In the genomic region with DNA sequence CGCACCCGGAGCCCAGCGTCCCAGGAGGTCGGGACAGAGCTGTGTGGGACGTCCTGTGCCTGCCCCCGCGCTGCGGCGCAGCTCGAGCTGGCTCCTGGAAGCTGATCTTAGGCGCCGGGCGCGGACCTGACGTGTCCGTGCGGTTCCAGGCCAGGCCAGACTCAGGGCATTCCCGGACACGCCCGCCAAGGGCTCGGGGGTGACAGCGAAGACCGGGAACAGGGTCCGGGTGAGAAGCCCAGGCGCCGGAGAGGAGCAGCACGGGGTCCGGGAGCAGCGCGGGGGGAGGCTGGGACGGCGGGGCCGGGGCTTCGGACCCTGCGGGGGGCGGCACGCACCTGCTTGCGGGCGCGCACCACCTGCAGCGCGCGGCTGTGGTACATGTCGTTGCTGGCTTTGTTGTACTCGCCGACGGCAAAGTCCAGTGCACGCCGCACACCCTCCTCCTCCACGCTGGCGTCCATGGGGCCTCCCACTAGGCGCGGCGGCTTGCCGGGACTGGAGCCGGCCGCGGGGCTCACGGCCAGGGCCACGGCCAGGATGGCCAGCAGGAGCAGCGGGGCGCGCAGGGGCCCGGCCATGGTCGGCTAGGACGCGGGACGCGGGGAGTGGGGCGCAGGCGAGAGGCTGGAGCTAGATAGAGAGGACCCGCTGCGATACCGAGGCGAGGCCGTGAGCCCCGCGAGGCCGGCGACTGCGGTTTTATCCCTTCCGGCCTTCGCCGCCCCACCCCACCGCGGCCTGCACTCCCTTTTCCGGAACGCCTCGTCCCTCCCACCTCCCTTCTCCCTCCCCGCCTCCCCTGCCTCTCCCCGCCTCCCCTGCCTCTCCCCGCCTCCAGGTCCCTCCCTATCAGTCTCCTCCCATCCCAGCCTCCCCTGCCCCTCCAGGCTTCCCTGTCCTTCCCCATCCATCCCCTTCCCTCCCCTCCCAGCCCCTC, we compare ENCODE assay signal across 1 cellular context.
TF ChIP-seq lines count a peak whose summit lies in the region.

A gene with protein sequence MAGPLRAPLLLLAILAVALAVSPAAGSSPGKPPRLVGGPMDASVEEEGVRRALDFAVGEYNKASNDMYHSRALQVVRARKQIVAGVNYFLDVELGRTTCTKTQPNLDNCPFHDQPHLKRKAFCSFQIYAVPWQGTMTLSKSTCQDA (minus strand): TSS at position 674 of the 940 bp plus-strand sequence. CDS start 93 bp downstream, at position 581.

TF ChIP-seq in HepG2, 621 proteins besides CTCF, POLR2A, EP300 and RAD21 (continued from another document and continues in another):
- TF ChIP-seq, protein P1, sequence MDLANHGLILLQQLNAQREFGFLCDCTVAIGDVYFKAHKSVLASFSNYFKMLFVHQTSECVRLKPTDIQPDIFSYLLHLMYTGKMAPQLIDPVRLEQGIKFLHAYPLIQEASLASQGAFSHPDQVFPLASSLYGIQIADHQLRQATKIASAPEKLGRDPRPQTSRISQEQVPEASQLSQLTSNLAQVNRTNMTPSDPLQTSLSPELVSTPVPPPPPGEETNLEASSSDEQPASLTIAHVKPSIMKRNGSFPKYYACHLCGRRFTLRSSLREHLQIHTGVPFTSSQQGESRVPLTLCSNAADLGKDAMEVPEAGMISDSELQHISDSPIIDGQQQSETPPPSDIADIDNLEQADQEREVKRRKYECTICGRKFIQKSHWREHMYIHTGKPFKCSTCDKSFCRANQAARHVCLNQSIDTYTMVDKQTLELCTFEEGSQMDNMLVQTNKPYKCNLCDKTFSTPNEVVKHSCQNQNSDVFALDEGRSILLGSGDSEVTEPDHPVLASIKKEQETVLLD (CRISPR knock-in tag; IDR thresholded peaks at IDR 0.05; ENCODE audit: low read depth): peak; percentile 59; the same call in 1 of the 2 replicates
- TF ChIP-seq ZNF709 (CRISPR knock-in tag; IDR thresholded peaks at IDR 0.05) (peak; percentile 88; the same call in 1 of the 2 replicates), ZNF256 (CRISPR knock-in tag; conservative IDR thresholded peaks at IDR 0.05) (peak; percentile 80), HOXA5 (CRISPR knock-in tag; IDR thresholded peaks at IDR 0.05) (peak; percentile 88), RXRA (CRISPR knock-in tag; IDR thresholded peaks at IDR 0.05) (peak; percentile 25; the same call in 1 of the 2 replicates), EHMT2 (IDR thresholded peaks at IDR 0.05; ENCODE audit: borderline replicate concordance, low read depth, low read length) (no peak), TEAD3 (CRISPR knock-in tag; optimal IDR thresholded peaks at IDR 0.05; ENCODE audit: borderline replicate concordance) (peak; percentile 35), MZF1 (CRISPR knock-in tag; IDR thresholded peaks at IDR 0.05; ENCODE audit: borderline replicate concordance) (no peak), ETV6 (CRISPR knock-in tag; conservative IDR thresholded peaks at IDR 0.05) (peak; percentile 90), ZMYM4 (CRISPR knock-in tag; IDR thresholded peaks at IDR 0.05) (peak; percentile 90), ATRX (CRISPR knock-in tag; IDR thresholded peaks at IDR 0.05; ENCODE audit: borderline replicate concordance) (no peak), RFX3 (CRISPR knock-in tag; IDR thresholded peaks at IDR 0.05) (0 out of 2 replicates have a peak, but pooled peaks have one; percentile 30), TAF15 (IDR thresholded peaks at IDR 0.05; ENCODE audit: low read depth, low read length, poor library complexity, severe bottlenecking) (peak; percentile 78), ZNF17 (CRISPR knock-in tag; IDR thresholded peaks at IDR 0.05) (no peak), ZNF781 (CRISPR knock-in tag; IDR thresholded peaks at IDR 0.05; ENCODE audit: borderline replicate concordance, not compliant biosample characterization) (peak; percentile 10), HOXA7 (CRISPR knock-in tag; IDR thresholded peaks at IDR 0.05) (0 out of 2 replicates have a peak, but pooled peaks have one; percentile 68), FOXK2 (IDR thresholded peaks at IDR 0.05) (no peak), NPAS2 (CRISPR knock-in tag; IDR thresholded peaks at IDR 0.05; ENCODE audit: borderline replicate concordance) (no peak), ZNF260 (CRISPR knock-in tag; IDR thresholded peaks at IDR 0.05; ENCODE audit: borderline replicate concordance, low read depth) (0 out of 2 replicates have a peak, but pooled peaks have one; percentile 65), SSRP1 (CRISPR knock-in tag; IDR thresholded peaks at IDR 0.05) (peak; percentile 52; the same call in 1 of the 2 replicates), ZNF121 (CRISPR knock-in tag; IDR thresholded peaks at IDR 0.05) (peak; percentile 77; the same call in 1 of the 2 replicates), SUZ12 (IDR thresholded peaks at IDR 0.05; ENCODE audit: low read depth, low read length) (no peak), SETDB1 (CRISPR knock-in tag; IDR thresholded peaks at IDR 0.05; ENCODE audit: borderline replicate concordance) (no peak), PCBP2 (optimal IDR thresholded peaks at IDR 0.05; ENCODE audit: low read depth, low read length, poor library complexity, severe bottlenecking) (peak; percentile 34), PHB2 (IDR thresholded peaks at IDR 0.05; ENCODE audit: partially characterized antibody) (no peak), SPEN (CRISPR knock-in tag; IDR thresholded peaks at IDR 0.05; ENCODE audit: low read depth) (peak; percentile 89), ZNF12 (CRISPR knock-in tag; IDR thresholded peaks at IDR 0.05) (no peak), ZNF136 (CRISPR knock-in tag; IDR thresholded peaks at IDR 0.05; ENCODE audit: low read depth) (peak; percentile 12; the same call in 1 of the 2 replicates), ZNF570 (CRISPR knock-in tag; IDR thresholded peaks at IDR 0.05; ENCODE audit: borderline replicate concordance) (peak; percentile 89), MTA1 (CRISPR knock-in tag; IDR thresholded peaks at IDR 0.05; ENCODE audit: borderline replicate concordance) (peak; percentile 88), ZNF644 (CRISPR knock-in tag; IDR thresholded peaks at IDR 0.05; ENCODE audit: low read depth) (no peak; the same call in 1 of the 2 replicates), ZNF329 (CRISPR knock-in tag; IDR thresholded peaks at IDR 0.05; ENCODE audit: low read depth) (peak; percentile 83; the same call in 1 of the 2 replicates), ERF (CRISPR knock-in tag; IDR thresholded peaks at IDR 0.05) (peak; percentile 79), ZNF496 (CRISPR knock-in tag; IDR thresholded peaks at IDR 0.05; ENCODE audit: insufficient replicate concordance) (no peak), ZNF446 (CRISPR knock-in tag; IDR thresholded peaks at IDR 0.05) (peak; percentile 96)
- TF ChIP-seq, protein P2, sequence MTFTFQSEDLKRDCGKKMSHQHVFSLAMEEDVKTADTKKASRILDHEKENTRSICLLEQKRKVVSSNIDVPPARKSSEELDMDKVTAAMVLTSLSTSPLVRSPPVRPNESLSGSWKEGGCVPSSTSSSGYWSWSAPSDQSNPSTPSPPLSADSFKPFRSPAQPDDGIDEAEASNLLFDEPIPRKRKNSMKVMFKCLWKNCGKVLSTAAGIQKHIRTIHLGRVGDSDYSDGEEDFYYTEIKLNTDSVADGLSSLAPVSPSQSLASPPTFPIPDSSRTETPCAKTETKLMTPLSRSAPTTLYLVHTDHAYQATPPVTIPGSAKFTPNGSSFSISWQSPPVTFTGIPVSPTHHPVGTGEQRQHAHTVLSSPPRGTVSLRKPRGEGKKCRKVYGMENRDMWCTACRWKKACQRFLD (CRISPR knock-in tag; IDR thresholded peaks at IDR 0.05; ENCODE audit: borderline replicate concordance): no peak; the same call in 1 of the 2 replicates
- TF ChIP-seq, protein P3, sequence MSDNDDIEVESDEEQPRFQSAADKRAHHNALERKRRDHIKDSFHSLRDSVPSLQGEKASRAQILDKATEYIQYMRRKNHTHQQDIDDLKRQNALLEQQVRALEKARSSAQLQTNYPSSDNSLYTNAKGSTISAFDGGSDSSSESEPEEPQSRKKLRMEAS (IDR thresholded peaks at IDR 0.05): peak; percentile 97
- TF ChIP-seq, protein P4, sequence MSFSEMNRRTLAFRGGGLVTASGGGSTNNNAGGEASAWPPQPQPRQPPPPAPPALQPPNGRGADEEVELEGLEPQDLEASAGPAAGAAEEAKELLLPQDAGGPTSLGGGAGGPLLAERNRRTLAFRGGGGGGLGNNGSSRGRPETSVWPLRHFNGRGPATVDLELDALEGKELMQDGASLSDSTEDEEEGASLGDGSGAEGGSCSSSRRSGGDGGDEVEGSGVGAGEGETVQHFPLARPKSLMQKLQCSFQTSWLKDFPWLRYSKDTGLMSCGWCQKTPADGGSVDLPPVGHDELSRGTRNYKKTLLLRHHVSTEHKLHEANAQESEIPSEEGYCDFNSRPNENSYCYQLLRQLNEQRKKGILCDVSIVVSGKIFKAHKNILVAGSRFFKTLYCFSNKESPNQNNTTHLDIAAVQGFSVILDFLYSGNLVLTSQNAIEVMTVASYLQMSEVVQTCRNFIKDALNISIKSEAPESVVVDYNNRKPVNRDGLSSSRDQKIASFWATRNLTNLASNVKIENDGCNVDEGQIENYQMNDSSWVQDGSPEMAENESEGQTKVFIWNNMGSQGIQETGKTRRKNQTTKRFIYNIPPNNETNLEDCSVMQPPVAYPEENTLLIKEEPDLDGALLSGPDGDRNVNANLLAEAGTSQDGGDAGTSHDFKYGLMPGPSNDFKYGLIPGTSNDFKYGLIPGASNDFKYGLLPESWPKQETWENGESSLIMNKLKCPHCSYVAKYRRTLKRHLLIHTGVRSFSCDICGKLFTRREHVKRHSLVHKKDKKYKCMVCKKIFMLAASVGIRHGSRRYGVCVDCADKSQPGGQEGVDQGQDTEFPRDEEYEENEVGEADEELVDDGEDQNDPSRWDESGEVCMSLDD (CRISPR knock-in tag; IDR thresholded peaks at IDR 0.05; ENCODE audit: borderline replicate concordance): peak; percentile 74; the same call in 1 of the 2 replicates
- TF ChIP-seq, protein P5, sequence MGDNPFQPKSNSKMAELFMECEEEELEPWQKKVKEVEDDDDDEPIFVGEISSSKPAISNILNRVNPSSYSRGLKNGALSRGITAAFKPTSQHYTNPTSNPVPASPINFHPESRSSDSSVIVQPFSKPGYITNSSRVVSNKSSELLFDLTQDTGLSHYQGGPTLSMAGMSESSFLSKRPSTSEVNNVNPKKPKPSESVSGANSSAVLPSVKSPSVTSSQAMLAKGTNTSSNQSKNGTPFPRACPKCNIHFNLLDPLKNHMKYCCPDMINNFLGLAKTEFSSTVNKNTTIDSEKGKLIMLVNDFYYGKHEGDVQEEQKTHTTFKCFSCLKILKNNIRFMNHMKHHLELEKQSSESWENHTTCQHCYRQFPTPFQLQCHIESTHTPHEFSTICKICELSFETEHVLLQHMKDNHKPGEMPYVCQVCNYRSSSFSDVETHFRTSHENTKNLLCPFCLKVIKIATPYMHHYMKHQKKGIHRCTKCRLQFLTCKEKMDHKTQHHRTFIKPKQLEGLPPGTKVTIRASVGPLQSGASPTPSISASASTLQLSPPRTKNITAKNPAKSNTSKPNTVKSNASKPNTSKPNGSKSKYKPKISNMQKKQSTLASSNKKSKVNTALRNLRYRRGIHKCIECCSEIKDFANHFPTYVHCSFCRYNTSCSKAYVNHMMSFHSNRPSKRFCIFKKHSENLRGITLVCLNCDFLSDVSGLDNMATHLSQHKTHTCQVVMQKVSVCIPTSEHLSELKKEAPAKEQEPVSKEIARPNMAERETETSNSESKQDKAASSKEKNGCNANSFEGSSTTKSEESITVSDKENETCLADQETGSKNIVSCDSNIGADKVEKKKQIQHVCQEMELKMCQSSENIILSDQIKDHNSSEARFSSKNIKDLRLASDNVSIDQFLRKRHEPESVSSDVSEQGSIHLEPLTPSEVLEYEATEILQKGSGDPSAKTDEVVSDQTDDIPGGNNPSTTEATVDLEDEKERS (CRISPR knock-in tag; IDR thresholded peaks at IDR 0.05): no peak
- TF ChIP-seq, protein P6, sequence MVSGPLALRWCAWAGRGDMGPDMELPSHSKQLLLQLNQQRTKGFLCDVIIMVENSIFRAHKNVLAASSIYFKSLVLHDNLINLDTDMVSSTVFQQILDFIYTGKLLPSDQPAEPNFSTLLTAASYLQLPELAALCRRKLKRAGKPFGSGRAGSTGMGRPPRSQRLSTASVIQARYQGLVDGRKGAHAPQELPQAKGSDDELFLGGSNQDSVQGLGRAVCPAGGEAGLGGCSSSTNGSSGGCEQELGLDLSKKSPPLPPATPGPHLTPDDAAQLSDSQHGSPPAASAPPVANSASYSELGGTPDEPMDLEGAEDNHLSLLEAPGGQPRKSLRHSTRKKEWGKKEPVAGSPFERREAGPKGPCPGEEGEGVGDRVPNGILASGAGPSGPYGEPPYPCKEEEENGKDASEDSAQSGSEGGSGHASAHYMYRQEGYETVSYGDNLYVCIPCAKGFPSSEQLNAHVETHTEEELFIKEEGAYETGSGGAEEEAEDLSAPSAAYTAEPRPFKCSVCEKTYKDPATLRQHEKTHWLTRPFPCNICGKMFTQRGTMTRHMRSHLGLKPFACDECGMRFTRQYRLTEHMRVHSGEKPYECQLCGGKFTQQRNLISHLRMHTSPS (CRISPR knock-in tag; IDR thresholded peaks at IDR 0.05; ENCODE audit: low read depth): no peak
- TF ChIP-seq, protein P7, sequence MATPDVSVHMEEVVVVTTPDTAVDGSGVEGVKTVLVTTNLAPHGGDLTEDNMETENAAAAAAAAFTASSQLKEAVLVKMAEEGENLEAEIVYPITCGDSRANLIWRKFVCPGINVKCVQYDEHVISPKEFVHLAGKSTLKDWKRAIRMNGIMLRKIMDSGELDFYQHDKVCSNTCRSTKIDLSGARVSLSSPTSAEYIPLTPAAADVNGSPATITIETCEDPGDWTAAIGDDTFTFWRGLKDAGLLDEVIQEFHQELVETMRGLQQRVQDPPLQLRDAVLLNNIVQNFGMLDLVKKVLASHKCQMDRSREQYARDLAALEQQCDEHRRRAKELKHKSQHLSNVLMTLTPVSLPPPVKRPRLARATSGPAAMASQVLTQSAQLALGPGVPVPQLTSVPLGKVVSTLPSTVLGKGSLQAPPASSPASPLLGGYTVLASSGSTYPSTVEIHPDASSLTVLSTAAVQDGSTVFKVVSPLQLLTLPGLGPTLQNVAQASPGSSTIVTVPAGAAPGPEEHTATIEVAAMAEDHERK (CRISPR knock-in tag; IDR thresholded peaks at IDR 0.05; ENCODE audit: low read depth): 0 out of 2 replicates have a peak, but pooled peaks have one; percentile 47
- TF ChIP-seq, protein P8, sequence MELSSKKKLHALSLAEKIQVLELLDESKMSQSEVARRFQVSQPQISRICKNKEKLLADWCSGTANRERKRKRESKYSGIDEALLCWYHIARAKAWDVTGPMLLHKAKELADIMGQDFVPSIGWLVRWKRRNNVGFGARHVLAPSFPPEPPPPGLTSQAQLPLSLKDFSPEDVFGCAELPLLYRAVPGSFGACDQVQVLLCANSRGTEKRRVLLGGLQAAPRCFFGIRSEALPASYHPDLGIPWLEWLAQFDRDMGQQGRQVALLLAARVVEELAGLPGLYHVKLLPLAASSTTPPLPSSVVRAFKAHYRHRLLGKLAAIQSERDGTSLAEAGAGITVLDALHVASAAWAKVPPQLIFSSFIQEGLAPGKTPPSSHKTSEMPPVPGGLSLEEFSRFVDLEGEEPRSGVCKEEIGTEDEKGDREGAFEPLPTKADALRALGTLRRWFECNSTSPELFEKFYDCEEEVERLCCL (CRISPR knock-in tag; IDR thresholded peaks at IDR 0.05; ENCODE audit: borderline replicate concordance): peak; percentile 37; the same call in 1 of the 2 replicates
- TF ChIP-seq, protein P9, sequence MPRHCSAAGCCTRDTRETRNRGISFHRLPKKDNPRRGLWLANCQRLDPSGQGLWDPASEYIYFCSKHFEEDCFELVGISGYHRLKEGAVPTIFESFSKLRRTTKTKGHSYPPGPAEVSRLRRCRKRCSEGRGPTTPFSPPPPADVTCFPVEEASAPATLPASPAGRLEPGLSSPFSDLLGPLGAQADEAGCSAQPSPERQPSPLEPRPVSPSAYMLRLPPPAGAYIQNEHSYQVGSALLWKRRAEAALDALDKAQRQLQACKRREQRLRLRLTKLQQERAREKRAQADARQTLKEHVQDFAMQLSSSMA (CRISPR knock-in tag; IDR thresholded peaks at IDR 0.05): peak; percentile 94; the same call in 1 of the 2 replicates
